ENCODE assay signal across 8 cellular contexts in the genomic region with DNA sequence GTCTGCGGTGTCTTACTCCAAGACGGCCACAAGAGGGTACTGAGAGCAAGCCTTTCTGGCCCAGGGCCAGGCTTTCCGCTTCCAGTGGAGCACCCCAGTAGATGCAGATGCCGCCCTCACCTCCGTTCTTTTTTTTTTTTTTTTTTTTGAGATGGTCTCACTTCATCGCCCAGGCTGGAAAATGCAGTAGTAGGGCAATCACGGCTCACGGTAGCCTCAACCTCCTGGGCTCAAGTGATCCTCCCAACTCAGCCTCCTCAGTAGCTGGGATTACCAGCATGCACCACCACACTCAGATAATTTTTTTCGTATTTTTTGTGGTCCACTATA. TPM values are rescaled to one million over a fixed set of nuclear protein-coding genes. Genes with fewer than 3 reads are reported as not detected.
DNase-seq lines count a peak whose midpoint lies in the region; ATAC-seq, FAIRE-seq and TF ChIP-seq lines count a peak whose summit lies in the region.

No MANE protein-coding gene starts in this region.

- H3K9me3 Mint-ChIP-seq in endothelial cell (ENCODE audit: unreplicated experiment), result no peaks in the 10 kb centered on the region

- no peaks in the 10 kb centered on the region for H3K36me3 Mint-ChIP-seq in endothelial cell (ENCODE audit: low read depth, unreplicated experiment)

- no peaks in the 10 kb centered on the region for H3K9me3 ChIP-seq in mucosa of stomach (ENCODE audit: control insufficient read depth, low read length)

- peaks cover 2% of the 10 kb centered on the region for H3K27me3 Mint-ChIP-seq in endothelial cell (ENCODE audit: unreplicated experiment)

- peak; percentile 85 for TF ChIP-seq CTCF in GM12875 (IDR thresholded peaks at IDR 0.05; ENCODE audit: borderline replicate concordance, insufficient read depth, low read depth, low read length)
- peak; percentile 63 for TF ChIP-seq CTCF in endothelial cell (IDR thresholded peaks at IDR 0.05; ENCODE audit: unreplicated experiment)

- H3K4me3 Mint-ChIP-seq in endothelial cell (ENCODE audit: unreplicated experiment), result no peak overlapping the region

- H3K27ac Mint-ChIP-seq in endothelial cell (ENCODE audit: unreplicated experiment), result no peak overlapping the region

- no peak for ATAC-seq in HG02870 (IDR thresholded peaks at IDR 0.05; ENCODE audit: unreplicated experiment)

- no peaks in the 10 kb centered on the region for H3K4me1 Mint-ChIP-seq in endothelial cell (ENCODE audit: unreplicated experiment)

- peak; percentile 23 for FAIRE-seq in HTR-8/SVneo (lab: Jason Lieb, UNC)

- H3K9ac ChIP-seq in mucosa of stomach (ENCODE audit: low read length), result peak overlapping the region; percentile 7

- no peaks in the 10 kb centered on the region for H3K36me3 ChIP-seq in mucosa of stomach (ENCODE audit: control insufficient read depth, insufficient read depth, low read length)

- peaks cover 7% of the 10 kb centered on the region for H3K27me3 ChIP-seq in mucosa of stomach (ENCODE audit: control insufficient read depth, insufficient read depth, low read length)

- DNase-seq in HTR-8/SVneo (ENCODE audit: insufficient read length, low spot score) (peak; percentile 83), NOMO-1 treated with DMSO at 0.1 percent for 48 hours (lab: John Stamatoyannopoulos, UW; ENCODE audit: unreplicated experiment) (peak; percentile 77), endothelial cell (ENCODE audit: low spot score) (peak; percentile 66)
- peak; percentile 33 to 45 for DNase-seq in activated CD8-positive, alpha-beta memory T cell treated with anti-CD3 and anti-CD28 coated beads for 4 hours (ENCODE audit: low read depth in 2 of 2)
- peak; percentile 82 for DNase-seq in stimulated activated CD8-positive, alpha-beta memory T cell treated with anti-CD3 and anti-CD28 coated beads, Interleukin-4, amount 100 ng/mL, for 48 hours

- H3K4me1 ChIP-seq in mucosa of stomach (ENCODE audit: control insufficient read depth, insufficient read depth, low read length), result peaks cover 25% of the 10 kb centered on the region

- no peak overlapping the region for H3K4me3 ChIP-seq in GM12875 (ENCODE audit: low read depth, low read length)
- H3K4me3 ChIP-seq in mucosa of stomach (ENCODE audit: low read length), result no peak overlapping the region

RNA-seq across cellular contexts. Expression of a gene that starts 5.6 kb away (rescaled TPM):
- total RNA-seq in endothelial cell (ENCODE audit: unreplicated experiment), result not detected

RNA-seq across cellular contexts. Expression of a gene that starts 16.1 kb away (rescaled TPM):
- total RNA-seq in endothelial cell (ENCODE audit: unreplicated experiment), result not detected

RNA-seq across cellular contexts. Expression of a gene that starts 21.0 kb away (rescaled TPM):
- 187 TPM for total RNA-seq in endothelial cell (ENCODE audit: unreplicated experiment)

RNA-seq across cellular contexts. Expression of a gene that starts 44.9 kb away (rescaled TPM):
- 163 TPM for total RNA-seq in endothelial cell (ENCODE audit: unreplicated experiment)
